23 cellular contexts compared by ENCODE assay signal in genomic region chr20:60862601-60863000, GRCh38.
"Had no signal": no experiment of that assay in that cellular context is flagged by ENCODE, and none has a peak within 500 bp of the region (broad histone marks: within the 10 kb centered on the region; RNA-seq: fewer than 3 reads in every experiment).

No MANE protein-coding gene starts in this region.

- H3K36me3 ChIP-seq: esophagus muscularis mucosa, neutrophil, right lobe of liver, thoracic aorta, tibial nerve, upper lobe of left lung, uterus had no signal

- H3K36me3 Mint-ChIP-seq: memory B cell; mesothelial cell of epicardium; naive B cell; natural killer cell treated with Interleukin-12 subunit alpha and Interleukin-12 subunit beta and Interleukin-15 and Interleukin-18, amount 100 ng/mL, for 72 hours; stimulated activated memory B cell treated with anti-CD40 and anti-IgM and Interleukin-4, amounts not matched to agents 10 μg/mL and 1 μg/mL and 100 μg/mL, for 72 hours had no signal

- H3K79me2 ChIP-seq: parathyroid adenoma had no signal

- H3K27ac Mint-ChIP-seq: memory B cell; mesothelial cell of epicardium; naive B cell; natural killer cell treated with Interleukin-12 subunit alpha and Interleukin-12 subunit beta and Interleukin-15 and Interleukin-18, amount 100 ng/mL, for 72 hours; progenitor cell of endocrine pancreas; stimulated activated memory B cell treated with anti-CD40 and anti-IgM and Interleukin-4, amounts not matched to agents 10 μg/mL and 1 μg/mL and 100 μg/mL, for 72 hours had no signal

- H3K9me3 ChIP-seq: esophagus muscularis mucosa, mucosa of descending colon, neutrophil, right lobe of liver, thoracic aorta, tibial nerve, upper lobe of left lung, uterus had no signal

- H3K27ac ChIP-seq: coronary artery, esophagus muscularis mucosa, neutrophil, parathyroid adenoma, right lobe of liver, thoracic aorta, tibial nerve, upper lobe of left lung, uterus had no signal

- H3K9ac ChIP-seq: parathyroid adenoma had no signal

- H3K4me3 Mint-ChIP-seq: memory B cell; mesothelial cell of epicardium; naive B cell; natural killer cell treated with Interleukin-12 subunit alpha and Interleukin-12 subunit beta and Interleukin-15 and Interleukin-18, amount 100 ng/mL, for 72 hours; neural crest cell; stimulated activated memory B cell treated with anti-CD40 and anti-IgM and Interleukin-4, amounts not matched to agents 10 μg/mL and 1 μg/mL and 100 μg/mL, for 72 hours had no signal

- H3K4me3 ChIP-seq: coronary artery, esophagus muscularis mucosa, lung, mucosa of descending colon, right lobe of liver, thoracic aorta, tibial nerve, upper lobe of left lung, uterus had no signal

- DNase-seq: dermis blood vessel endothelial cell; effector memory CD4-positive, alpha-beta T cell; mucosa of descending colon; naive B cell; right lobe of liver; stimulated activated CD4-positive, alpha-beta T cell treated with anti-CD3 and anti-CD28 coated beads, Interleukin-2, amount 100 ng/mL, for 24 hours; stimulated activated CD4-positive, alpha-beta T cell treated with anti-CD3 and anti-CD28 coated beads, Interleukin-4, amount 100 ng/mL, for 24 hours; stimulated activated naive CD8-positive, alpha-beta T cell treated with anti-CD3 and anti-CD28 coated beads, Interleukin-15, Interleukin-2, amounts not matched to agents 100 U/mL and 50 U/mL, for 24 hours; upper lobe of left lung; uterus had no signal

- H3K9me3 Mint-ChIP-seq: mesothelial cell of epicardium; natural killer cell treated with Interleukin-12 subunit alpha and Interleukin-12 subunit beta and Interleukin-15 and Interleukin-18, amount 100 ng/mL, for 72 hours; neural crest cell had no signal

- H2AFZ ChIP-seq: parathyroid adenoma had no signal

- H3K4me1 Mint-ChIP-seq: memory B cell; mesothelial cell of epicardium; naive B cell; neural crest cell; stimulated activated memory B cell treated with anti-CD40 and anti-IgM and Interleukin-4, amounts not matched to agents 10 μg/mL and 1 μg/mL and 100 μg/mL, for 72 hours had no signal

- ATAC-seq: mucosa of descending colon; natural killer cell treated with Interleukin-12 subunit alpha and Interleukin-12 subunit beta and Interleukin-15 and Interleukin-18, amount 100 ng/mL, for 72 hours; right lobe of liver; stimulated activated memory B cell treated with anti-CD40 and anti-IgM and Interleukin-4, amounts not matched to agents 10 μg/mL and 1 μg/mL and 100 μg/mL, for 72 hours; stimulated activated naive CD8-positive, alpha-beta T cell treated with anti-CD3 and anti-CD28 coated beads, Interleukin-15, Interleukin-2, amounts not matched to agents 100 U/mL and 50 U/mL, for 24 hours had no signal

- H3K4me1 ChIP-seq: esophagus muscularis mucosa, parathyroid adenoma, right lobe of liver, tibial nerve, upper lobe of left lung, uterus had no signal

- H3K27me3 Mint-ChIP-seq: memory B cell; stimulated activated memory B cell treated with anti-CD40 and anti-IgM and Interleukin-4, amounts not matched to agents 10 μg/mL and 1 μg/mL and 100 μg/mL, for 72 hours had no signal

- H3K27me3 ChIP-seq: esophagus muscularis mucosa, neutrophil, right lobe of liver, upper lobe of left lung, uterus had no signal
